ENCODE assay signal across 8 cellular contexts in the genomic region with DNA sequence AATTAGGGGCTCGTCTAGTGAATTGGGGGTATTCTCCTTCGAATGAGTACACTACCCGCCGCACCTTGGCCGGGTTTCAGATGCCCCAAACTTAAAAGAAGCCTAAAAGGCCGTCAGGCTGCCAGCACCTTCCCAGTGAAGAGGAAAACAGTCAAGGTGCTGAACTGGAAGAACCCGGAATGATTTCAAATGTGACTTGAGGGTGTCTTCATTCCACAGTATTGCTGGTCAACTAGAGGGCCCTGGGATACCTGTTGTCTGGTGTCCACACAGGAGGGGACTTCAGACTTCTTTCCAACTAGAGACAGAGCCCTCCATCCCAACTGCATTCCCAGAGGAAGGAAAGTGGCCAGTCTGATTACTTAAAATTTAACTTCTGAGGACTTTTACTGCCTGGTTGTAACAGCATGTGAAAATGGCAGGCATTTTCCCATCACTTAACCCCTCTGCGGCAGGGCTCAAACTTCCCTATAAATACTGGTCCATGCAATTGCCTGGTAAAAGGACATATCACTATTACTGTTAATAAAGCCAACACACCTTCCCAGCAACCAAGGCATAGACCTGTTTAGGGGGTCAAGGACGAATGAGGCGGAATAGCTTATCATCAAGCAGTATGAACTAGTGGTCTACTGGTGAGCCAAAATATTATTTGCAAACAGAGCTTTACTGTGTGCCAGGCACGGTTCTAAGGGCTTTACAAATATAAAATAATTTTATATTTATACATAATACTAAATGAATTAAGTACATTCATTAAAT. TPM values are rescaled to one million over a fixed set of nuclear protein-coding genes. Genes with fewer than 3 reads are reported as not detected.
A peak's percentile ranks its signal among the peaks of the same experiment; 100 is the strongest.
DNase-seq lines count a peak whose midpoint lies in the region; ATAC-seq and TF ChIP-seq lines count a peak whose summit lies in the region.

No MANE protein-coding gene starts in this region.

- H3K27me3 Mint-ChIP-seq in T-helper 17 cell = no peaks in the 10 kb centered on the region
- H3K27me3 Mint-ChIP-seq in glutamatergic neuron (ENCODE audit: unreplicated experiment) = peaks cover 5% of the 10 kb centered on the region

- peaks cover 10% of the 10 kb centered on the region for H3K4me1 ChIP-seq in skeletal muscle satellite cell (ENCODE audit: control insufficient read depth, insufficient read depth, low read length)

- H3K4me1 Mint-ChIP-seq in T-helper 17 cell (peaks cover 25% of the 10 kb centered on the region), glutamatergic neuron (ENCODE audit: low read depth, unreplicated experiment) (peaks cover 1% of the 10 kb centered on the region)

- H3K4me3 ChIP-seq in H7 (ENCODE audit: insufficient read depth, low read depth, low read length) (peak overlapping the region; percentile 85), skeletal muscle satellite cell (ENCODE audit: low read length) (peak overlapping the region; percentile 78)

- no peaks in the 10 kb centered on the region for H3K9me3 Mint-ChIP-seq in glutamatergic neuron (ENCODE audit: unreplicated experiment)

- H3K9me3 ChIP-seq in T-helper 17 cell (ENCODE audit: control insufficient read depth, low read length, poor library complexity, severe bottlenecking) = no peaks in the 10 kb centered on the region
- H3K9me3 ChIP-seq in skeletal muscle satellite cell (replicated peaks; ENCODE audit: low read length) = no peaks in the 10 kb centered on the region

- H3K36me3 Mint-ChIP-seq in T-helper 17 cell (ENCODE audit: low read depth) (peaks cover 8% of the 10 kb centered on the region), glutamatergic neuron (ENCODE audit: unreplicated experiment) (no peaks in the 10 kb centered on the region)

- H3K27me3 ChIP-seq in H7 (ENCODE audit: control insufficient read depth, insufficient read depth, low read length) (peaks cover 5% of the 10 kb centered on the region; the same call in 1 of the 2 replicates), skeletal muscle satellite cell (ENCODE audit: control insufficient read depth, insufficient read depth, low read length) (no peaks in the 10 kb centered on the region)

- H3K27ac Mint-ChIP-seq in T-helper 17 cell (peak overlapping the region; percentile 100), glutamatergic neuron (ENCODE audit: unreplicated experiment) (no peak overlapping the region)

- H3K4me3 Mint-ChIP-seq in T-helper 17 cell (peak overlapping the region; percentile 92), glutamatergic neuron (ENCODE audit: unreplicated experiment) (peak overlapping the region; percentile 96)

- peak overlapping the region; percentile 88 for H3K4me2 ChIP-seq in skeletal muscle satellite cell (ENCODE audit: low read length)

- H3K9ac ChIP-seq in skeletal muscle satellite cell (ENCODE audit: low read depth, low read length) = peak overlapping the region; percentile 59

- no peak for TF ChIP-seq CTCF in glutamatergic neuron (IDR thresholded peaks at IDR 0.05; ENCODE audit: partially characterized antibody, unreplicated experiment)

- no peak for DNase-seq in H7
- no peak for DNase-seq in T-helper 17 cell
- no peak for DNase-seq in glutamatergic neuron
- DNase-seq in stimulated activated CD4-positive, alpha-beta T cell treated with anti-CD3 and anti-CD28 coated beads, Interleukin-2, amount 100 ng/mL, for 48 hours = no peak
- DNase-seq in NCI-H2196 treated with DMSO at 0.1 percent for 48 hours (lab: John Stamatoyannopoulos, UW; ENCODE audit: unreplicated experiment) = no peak

- ATAC-seq in T-helper 17 cell (no peak), GM21381 (IDR thresholded peaks at IDR 0.05; ENCODE audit: unreplicated experiment) (no peak), HG03045 (IDR thresholded peaks at IDR 0.05; ENCODE audit: unreplicated experiment) (no peak)

- no peaks in the 10 kb centered on the region for H3K36me3 ChIP-seq in H7 (replicated peaks; ENCODE audit: control insufficient read depth, insufficient read depth, low read length)
- no peaks in the 10 kb centered on the region for H3K36me3 ChIP-seq in skeletal muscle satellite cell (ENCODE audit: insufficient read depth, low read length)

RNA-seq across cellular contexts. Expression of a gene that starts 0.7 kb away (rescaled TPM):
- 10.2 and 12.3 TPM in 2 replicates for total RNA-seq in H7 (2014; rRNA removed; shearing (Covaris generic))
- total RNA-seq in T-helper 17 cell (100 to 1,000 TPM; 275 to 286 TPM), glutamatergic neuron (ENCODE audit: unreplicated experiment) (30.8 TPM)
- total RNA-seq in skeletal muscle satellite cell (2012; rRNA removed) = 18.3 and 19.9 TPM in 2 replicates
